9 cellular contexts compared by ENCODE assay signal in genomic region chr11:130894322-130895025, GRCh38. TPM values are rescaled to one million over a fixed set of nuclear protein-coding genes. Genes with fewer than 3 reads are reported as not detected.
DNase-seq lines count a peak whose midpoint lies in the region; ATAC-seq, FAIRE-seq and TF ChIP-seq lines count a peak whose summit lies in the region.
"Had no signal": no experiment of that assay in that cellular context is flagged by ENCODE, and none has a peak within 500 bp of the region (broad histone marks: within the 10 kb centered on the region; RNA-seq: fewer than 3 reads in every experiment).

No MANE protein-coding gene starts in this region.

- no CpG with 5 or more reads among the region's 6 CpGs for whole genome bisulfite sequencing in neuronal stem cell (ENCODE audit: extremely low coverage in 2 of 2, insufficient read length in 2 of 2, insufficient replicate concordance in 1 of 2), 2 donors
- WGBS in tibial nerve, 2 donors: 26% methylated on average over 6 of the region's 6 CpGs

- H2BK15ac ChIP-seq in neuronal stem cell (ENCODE audit: low read length): no peak overlapping the region

- no peak overlapping the region for H3K4ac ChIP-seq in neuronal stem cell (ENCODE audit: low read length)

- H3K27me3 ChIP-seq in neuronal stem cell (ENCODE audit: control insufficient read depth in 3 of 3, insufficient read depth in 3 of 3, low read depth in 1 of 3, low read length in 3 of 3) (no peaks in the 10 kb centered on the region), tibial nerve (no peaks in the 10 kb centered on the region)

- H4K8ac ChIP-seq in neuronal stem cell (ENCODE audit: low read depth, low read length): no peak overlapping the region

- no peak overlapping the region for H2BK12ac ChIP-seq in neuronal stem cell (ENCODE audit: low read length)

- TF ChIP-seq EP300 in tibial nerve (IDR thresholded peaks at IDR 0.05): peak in 1 of 2 donors; percentile 17

- H3K18ac ChIP-seq in neuronal stem cell (ENCODE audit: low read length): no peak overlapping the region

- H2AK5ac ChIP-seq in neuronal stem cell (ENCODE audit: low read depth, low read length): no peak overlapping the region

- peaks cover 20 to 25% of the 10 kb centered on the region in 2 donors for H3K4me1 ChIP-seq in neuronal stem cell (ENCODE audit: control insufficient read depth in 2 of 2, insufficient read depth in 1 of 2, low read depth in 1 of 2, low read length in 2 of 2)
- peaks cover 0 to 41% (median 6%) of the 10 kb centered on the region in 4 donors for H3K4me1 ChIP-seq in tibial nerve

- ATAC-seq in GM21526 (IDR thresholded peaks at IDR 0.05; ENCODE audit: low FRiP score, unreplicated experiment): peak; percentile 98

- no peak for FAIRE-seq in RCC 7860 (lab: Jason Lieb, UNC)

- peaks cover 40% of the 10 kb centered on the region for H3K36me3 Mint-ChIP-seq in activated T-helper 1 cell treated with anti-CD3 and anti-CD28 coated beads, Interleukin-12 subunit alpha, Interleukin-12 subunit beta, Interleukin-2, Interleukin-4 antibody, amounts not matched to agents 30 ng/mL and 10 ng/mL and 1 ng/mL, durations not matched to agents 14 hours and 24 hours and 36 hours (ENCODE audit: low read depth)

- H3K4me1 Mint-ChIP-seq in activated T-helper 1 cell treated with anti-CD3 and anti-CD28 coated beads, Interleukin-12 subunit alpha, Interleukin-12 subunit beta, Interleukin-2, Interleukin-4 antibody, amounts not matched to agents 30 ng/mL and 10 ng/mL and 1 ng/mL, durations not matched to agents 14 hours and 24 hours and 36 hours (ENCODE audit: low read depth): no peaks in the 10 kb centered on the region

- H3K27ac ChIP-seq in neuronal stem cell (replicated peaks; ENCODE audit: low read length): no peak overlapping the region
- peak overlapping the region in 2 of 4 donors; percentile 45 to 83 for H3K27ac ChIP-seq in tibial nerve

- peak; percentile 73 to 90 (median 79) for TF ChIP-seq CTCF in tibial nerve (IDR thresholded peaks at IDR 0.05)

- H3K4me3 ChIP-seq in neuronal stem cell (ENCODE audit: low read length in 2 of 2) (no peak overlapping the region), tibial nerve (no peak overlapping the region)

- no peak overlapping the region for H3K4me3 Mint-ChIP-seq in activated T-helper 1 cell treated with anti-CD3 and anti-CD28 coated beads, Interleukin-12 subunit alpha, Interleukin-12 subunit beta, Interleukin-2, Interleukin-4 antibody, amounts not matched to agents 30 ng/mL and 10 ng/mL and 1 ng/mL, durations not matched to agents 14 hours and 24 hours and 36 hours
- H3K4me3 Mint-ChIP-seq: activated naive CD8-positive, alpha-beta T cell had no signal

- intact Hi-C loops in activated T-helper 1 cell treated with anti-CD3 and anti-CD28 coated beads, Interleukin-12 subunit alpha, Interleukin-12 subunit beta, Interleukin-2, Interleukin-4 antibody, amounts not matched to agents 30 ng/mL and 10 ng/mL and 1 ng/mL, durations not matched to agents 14 hours and 24 hours and 36 hours (cut with micrococcal nuclease): loop anchor here (1.0 kb wide), 4 partner anchors 22 to 463 kb away; partner anchors contain the start of gene SNX19

- no peak overlapping the region for H3K4me2 ChIP-seq in neuronal stem cell (ENCODE audit: insufficient read depth, low read length, poor library complexity, severe bottlenecking)

- H3K79me1 ChIP-seq in neuronal stem cell (ENCODE audit: low read depth, low read length): no peaks in the 10 kb centered on the region

- in situ Hi-C loops in KBM-7 (cut with MboI; ENCODE audit: low pct_unique_long_range_greater_than_20kb, low sequenced_read_pairs): no loop called here

- no peak overlapping the region for H2AFZ ChIP-seq in neuronal stem cell (ENCODE audit: low read length)

- H3K9ac ChIP-seq in neuronal stem cell (ENCODE audit: low read depth, low read length, poor library complexity): no peak overlapping the region

- H3K9me3 Mint-ChIP-seq in activated T-helper 1 cell treated with anti-CD3 and anti-CD28 coated beads, Interleukin-12 subunit alpha, Interleukin-12 subunit beta, Interleukin-2, Interleukin-4 antibody, amounts not matched to agents 30 ng/mL and 10 ng/mL and 1 ng/mL, durations not matched to agents 14 hours and 24 hours and 36 hours: no peaks in the 10 kb centered on the region

- H3K27me3 Mint-ChIP-seq in activated T-helper 1 cell treated with anti-CD3 and anti-CD28 coated beads, Interleukin-12 subunit alpha, Interleukin-12 subunit beta, Interleukin-2, Interleukin-4 antibody, amounts not matched to agents 30 ng/mL and 10 ng/mL and 1 ng/mL, durations not matched to agents 14 hours and 24 hours and 36 hours (ENCODE audit: insufficient read depth): no peaks in the 10 kb centered on the region
- H3K27me3 Mint-ChIP-seq: activated naive CD8-positive, alpha-beta T cell had no signal

- DNase-seq in DMS153 (lab: John Stamatoyannopoulos, UW) (peak; percentile 73), KBM-7 (peak; percentile 74), RCC 7860 (ENCODE audit: low spot score) (peak; percentile 35), fibroblast of the conjunctiva (ENCODE audit: low read depth) (peak; percentile 35), neuronal stem cell (ENCODE audit: low spot score) (peak; percentile 76), tibial nerve (ENCODE audit: low spot score in 2 of 2) (peak; percentile 46 to 76)
- peak; percentile 46 for DNase-seq in activated T-helper 1 cell treated with anti-CD3 and anti-CD28 coated beads, Interleukin-12 subunit alpha, Interleukin-12 subunit beta, Interleukin-2, Interleukin-4 antibody, amounts not matched to agents 30 ng/mL and 10 ng/mL and 1 ng/mL, durations not matched to agents 14 hours and 24 hours and 36 hours (ENCODE audit: low spot score)

- no peak overlapping the region for H3K14ac ChIP-seq in neuronal stem cell (ENCODE audit: low read length)

- TF ChIP-seq POLR2A in tibial nerve (IDR thresholded peaks at IDR 0.05): no peak

- H3K36me3 ChIP-seq in neuronal stem cell (replicated peaks in 1 of 2; ENCODE audit: control insufficient read depth in 2 of 2, insufficient read depth in 2 of 2, low read length in 2 of 2) (peaks cover 12 to 84% of the 10 kb centered on the region in 2 donors), tibial nerve (peaks cover 0 to 57% (median 20%) of the 10 kb centered on the region in 3 donors)

- no peak overlapping the region for H4K91ac ChIP-seq in neuronal stem cell (ENCODE audit: low read depth, low read length, poor library complexity)

- H3K9me3 ChIP-seq in neuronal stem cell (replicated peaks in 1 of 2; ENCODE audit: control insufficient read depth in 2 of 2, insufficient read depth in 1 of 2, low read depth in 1 of 2, low read length in 2 of 2) (no peaks in the 10 kb centered on the region), tibial nerve (no peaks in the 10 kb centered on the region)

- H2BK5ac ChIP-seq in neuronal stem cell (ENCODE audit: low read length): no peak overlapping the region

- no peak overlapping the region for H2BK120ac ChIP-seq in neuronal stem cell (ENCODE audit: low read depth, low read length)

- H3K23ac ChIP-seq in neuronal stem cell (ENCODE audit: low read depth, low read length, poor library complexity): no peak overlapping the region

- no peak overlapping the region for H3K27ac Mint-ChIP-seq in activated T-helper 1 cell treated with anti-CD3 and anti-CD28 coated beads, Interleukin-12 subunit alpha, Interleukin-12 subunit beta, Interleukin-2, Interleukin-4 antibody, amounts not matched to agents 30 ng/mL and 10 ng/mL and 1 ng/mL, durations not matched to agents 14 hours and 24 hours and 36 hours
- H3K27ac Mint-ChIP-seq: activated naive CD8-positive, alpha-beta T cell had no signal

RNA-seq across cellular contexts. Expression of gene SNX19, which starts 21.8 kb away (rescaled TPM):
- total RNA-seq in activated T-helper 1 cell treated with anti-CD3 and anti-CD28 coated beads, Interleukin-12 subunit alpha, Interleukin-12 subunit beta, Interleukin-2, Interleukin-4 antibody, amounts not matched to agents 30 ng/mL and 10 ng/mL and 1 ng/mL, durations not matched to agents 14 hours and 24 hours and 36 hours: 58.5 and 60.7 TPM in 2 replicates
- polyA plus RNA-seq in neuronal stem cell (2013, experiment 1 of 2): 15.4 TPM
- 14.7 TPM for polyA plus RNA-seq in neuronal stem cell (2013, experiment 2 of 2)
- 100 to 1,000 TPM in 3 of 4 donors, 10 to 100 TPM in 1; 94.2 to 141 (median 105) TPM for total RNA-seq in tibial nerve
